ENCODE assay signal across 1 cellular context in the genomic region with DNA sequence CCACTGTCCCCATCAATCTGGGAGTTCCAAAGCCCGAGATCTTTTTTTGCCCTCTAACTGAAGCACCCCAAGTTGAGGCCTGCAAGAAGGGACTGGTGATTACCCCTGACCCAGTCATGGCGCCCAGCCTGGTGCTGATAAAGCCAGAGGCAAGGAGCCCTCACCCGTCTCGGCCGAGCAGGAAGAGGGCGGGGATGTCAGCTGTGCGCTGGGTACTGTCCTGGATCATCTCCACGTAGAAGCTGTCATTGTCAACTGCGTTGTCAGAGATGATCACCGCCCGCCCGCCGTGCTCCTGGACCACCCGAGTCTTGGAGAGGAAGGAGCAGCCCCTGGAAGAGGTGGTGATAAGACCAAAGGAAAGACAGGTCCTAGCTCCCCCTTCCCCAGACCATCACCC.
A peak's percentile ranks its signal among the peaks of the same experiment; 100 is the strongest.
TF ChIP-seq lines count a peak whose summit lies in the region.

No MANE protein-coding gene starts in this region.

TF ChIP-seq in GM23338, 12 proteins besides CTCF, POLR2A, EP300 and RAD21:
- TF ChIP-seq, protein P1, sequence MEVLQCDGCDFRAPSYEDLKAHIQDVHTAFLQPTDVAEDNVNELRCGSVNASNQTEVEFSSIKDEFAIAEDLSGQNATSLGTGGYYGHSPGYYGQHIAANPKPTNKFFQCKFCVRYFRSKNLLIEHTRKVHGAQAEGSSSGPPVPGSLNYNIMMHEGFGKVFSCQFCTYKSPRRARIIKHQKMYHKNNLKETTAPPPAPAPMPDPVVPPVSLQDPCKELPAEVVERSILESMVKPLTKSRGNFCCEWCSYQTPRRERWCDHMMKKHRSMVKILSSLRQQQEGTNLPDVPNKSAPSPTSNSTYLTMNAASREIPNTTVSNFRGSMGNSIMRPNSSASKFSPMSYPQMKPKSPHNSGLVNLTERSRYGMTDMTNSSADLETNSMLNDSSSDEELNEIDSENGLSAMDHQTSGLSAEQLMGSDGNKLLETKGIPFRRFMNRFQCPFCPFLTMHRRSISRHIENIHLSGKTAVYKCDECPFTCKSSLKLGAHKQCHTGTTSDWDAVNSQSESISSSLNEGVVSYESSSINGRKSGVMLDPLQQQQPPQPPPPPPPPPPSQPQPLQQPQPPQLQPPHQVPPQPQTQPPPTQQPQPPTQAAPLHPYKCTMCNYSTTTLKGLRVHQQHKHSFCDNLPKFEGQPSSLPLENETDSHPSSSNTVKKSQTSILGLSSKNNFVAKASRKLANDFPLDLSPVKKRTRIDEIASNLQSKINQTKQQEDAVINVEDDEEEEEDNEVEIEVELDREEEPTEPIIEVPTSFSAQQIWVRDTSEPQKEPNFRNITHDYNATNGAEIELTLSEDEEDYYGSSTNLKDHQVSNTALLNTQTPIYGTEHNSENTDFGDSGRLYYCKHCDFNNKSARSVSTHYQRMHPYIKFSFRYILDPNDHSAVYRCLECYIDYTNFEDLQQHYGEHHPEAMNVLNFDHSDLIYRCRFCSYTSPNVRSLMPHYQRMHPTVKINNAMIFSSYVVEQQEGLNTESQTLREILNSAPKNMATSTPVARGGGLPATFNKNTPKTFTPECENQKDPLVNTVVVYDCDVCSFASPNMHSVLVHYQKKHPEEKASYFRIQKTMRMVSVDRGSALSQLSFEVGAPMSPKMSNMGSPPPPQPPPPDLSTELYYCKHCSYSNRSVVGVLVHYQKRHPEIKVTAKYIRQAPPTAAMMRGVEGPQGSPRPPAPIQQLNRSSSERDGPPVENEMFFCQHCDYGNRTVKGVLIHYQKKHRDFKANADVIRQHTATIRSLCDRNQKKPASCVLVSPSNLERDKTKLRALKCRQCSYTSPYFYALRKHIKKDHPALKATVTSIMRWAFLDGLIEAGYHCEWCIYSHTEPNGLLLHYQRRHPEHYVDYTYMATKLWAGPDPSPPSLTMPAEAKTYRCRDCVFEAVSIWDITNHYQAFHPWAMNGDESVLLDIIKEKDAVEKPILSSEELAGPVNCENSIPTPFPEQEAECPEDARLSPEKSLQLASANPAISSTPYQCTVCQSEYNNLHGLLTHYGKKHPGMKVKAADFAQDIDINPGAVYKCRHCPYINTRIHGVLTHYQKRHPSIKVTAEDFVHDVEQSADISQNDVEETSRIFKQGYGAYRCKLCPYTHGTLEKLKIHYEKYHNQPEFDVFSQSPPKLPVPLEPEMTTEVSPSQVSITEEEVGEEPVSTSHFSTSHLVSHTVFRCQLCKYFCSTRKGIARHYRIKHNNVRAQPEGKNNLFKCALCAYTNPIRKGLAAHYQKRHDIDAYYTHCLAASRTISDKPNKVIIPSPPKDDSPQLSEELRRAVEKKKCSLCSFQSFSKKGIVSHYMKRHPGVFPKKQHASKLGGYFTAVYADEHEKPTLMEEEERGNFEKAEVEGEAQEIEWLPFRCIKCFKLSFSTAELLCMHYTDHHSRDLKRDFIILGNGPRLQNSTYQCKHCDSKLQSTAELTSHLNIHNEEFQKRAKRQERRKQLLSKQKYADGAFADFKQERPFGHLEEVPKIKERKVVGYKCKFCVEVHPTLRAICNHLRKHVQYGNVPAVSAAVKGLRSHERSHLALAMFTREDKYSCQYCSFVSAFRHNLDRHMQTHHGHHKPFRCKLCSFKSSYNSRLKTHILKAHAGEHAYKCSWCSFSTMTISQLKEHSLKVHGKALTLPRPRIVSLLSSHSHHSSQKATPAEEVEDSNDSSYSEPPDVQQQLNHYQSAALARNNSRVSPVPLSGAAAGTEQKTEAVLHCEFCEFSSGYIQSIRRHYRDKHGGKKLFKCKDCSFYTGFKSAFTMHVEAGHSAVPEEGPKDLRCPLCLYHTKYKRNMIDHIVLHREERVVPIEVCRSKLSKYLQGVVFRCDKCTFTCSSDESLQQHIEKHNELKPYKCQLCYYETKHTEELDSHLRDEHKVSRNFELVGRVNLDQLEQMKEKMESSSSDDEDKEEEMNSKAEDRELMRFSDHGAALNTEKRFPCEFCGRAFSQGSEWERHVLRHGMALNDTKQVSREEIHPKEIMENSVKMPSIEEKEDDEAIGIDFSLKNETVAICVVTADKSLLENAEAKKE (CRISPR knock-in tag; IDR thresholded peaks at IDR 0.05) = no peak
- TF ChIP-seq POLR2AphosphoS5 (IDR thresholded peaks at IDR 0.05; ENCODE audit: low read depth) = 0 out of 2 replicates have a peak, but pooled peaks have one; percentile 12
